ENCODE assay signal across 8 cellular contexts in the genomic region with DNA sequence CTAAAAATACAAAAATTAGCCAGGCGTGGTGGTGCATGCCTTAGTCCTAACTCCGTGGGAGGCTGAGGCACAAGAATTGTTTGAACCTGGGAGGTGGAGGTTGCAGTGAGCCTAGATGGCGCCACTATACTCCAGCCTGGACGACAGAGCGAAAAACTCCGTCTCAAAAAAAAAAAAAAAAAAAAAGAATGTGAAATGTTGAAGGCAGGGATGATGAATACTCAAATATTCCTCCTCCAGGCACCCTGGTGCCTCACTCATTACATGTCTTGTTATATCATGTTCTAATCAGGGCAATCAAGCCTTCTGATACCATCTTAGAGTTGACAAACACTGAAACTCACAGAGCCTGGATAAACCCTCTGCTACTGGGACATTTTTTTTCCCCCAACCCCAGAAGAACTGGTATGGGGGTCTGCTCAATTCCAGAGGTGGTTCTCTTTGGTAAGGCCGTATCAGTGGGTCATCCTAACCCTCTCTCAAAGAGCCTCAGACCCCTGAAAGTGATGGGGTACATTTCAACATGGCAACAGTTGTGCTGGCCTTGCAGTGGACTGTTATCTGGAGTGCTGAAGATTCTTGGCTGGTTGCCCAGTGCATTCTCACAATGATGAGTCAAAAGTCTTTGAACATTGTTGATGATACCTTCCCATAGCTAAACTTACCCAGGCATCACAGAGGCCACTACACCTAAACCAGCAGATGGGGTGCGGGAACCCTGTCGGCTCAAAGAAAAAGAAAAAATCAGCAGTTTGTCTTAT. TPM values are rescaled to one million over a fixed set of nuclear protein-coding genes. Genes with fewer than 3 reads are reported as not detected.
A peak's percentile ranks its signal among the peaks of the same experiment; 100 is the strongest.
DNase-seq lines count a peak whose midpoint lies in the region; ATAC-seq and TF ChIP-seq lines count a peak whose summit lies in the region.

No MANE protein-coding gene starts in this region.

- no peak overlapping the region for H3K4ac ChIP-seq in mesenchymal stem cell (ENCODE audit: low read depth in 1 of 2, low read length in 2 of 2)

- TF ChIP-seq CTCF in Loucy (conservative IDR thresholded peaks at IDR 0.05; ENCODE audit: low read length): peak; percentile 42

- H2AK5ac ChIP-seq in mesenchymal stem cell (ENCODE audit: low read length, severe bottlenecking): no peak overlapping the region

- 100% methylated on average over 2 of the region's 9 CpGs for WGBS in mesenchymal stem cell

- H4K8ac ChIP-seq in mesenchymal stem cell (ENCODE audit: low read length): no peak overlapping the region

- no peak overlapping the region for H3K23ac ChIP-seq in mesenchymal stem cell (ENCODE audit: low read length in 2 of 2)

- ATAC-seq in GM19395 (IDR thresholded peaks at IDR 0.05; ENCODE audit: unreplicated experiment) (peak; percentile 53), GM18520 (IDR thresholded peaks at IDR 0.05; ENCODE audit: unreplicated experiment) (no peak), HG03097 (IDR thresholded peaks at IDR 0.05; ENCODE audit: low FRiP score, unreplicated experiment) (no peak)

- no peak overlapping the region for H2BK15ac ChIP-seq in mesenchymal stem cell (ENCODE audit: low read depth, poor library complexity, severe bottlenecking)

- H3K4me2 ChIP-seq in BLaER1: peak overlapping the region; percentile 66
- no peak overlapping the region for H3K4me2 ChIP-seq in Loucy (ENCODE audit: low read depth, low read length, poor library complexity, severe bottlenecking)
- H3K4me2 ChIP-seq in mesenchymal stem cell (ENCODE audit: low read length, poor library complexity, severe bottlenecking): no peak overlapping the region

- no peak overlapping the region for H2BK120ac ChIP-seq in mesenchymal stem cell (ENCODE audit: low read depth, low read length)

- H4K20me1 ChIP-seq in BLaER1 (peaks cover 10% of the 10 kb centered on the region; the same call in 1 of the 2 replicates), Loucy (ENCODE audit: insufficient read depth, low read length, poor library complexity, severe bottlenecking) (peaks cover 6% of the 10 kb centered on the region)

- no peak overlapping the region for H3K14ac ChIP-seq in mesenchymal stem cell (ENCODE audit: low read length in 2 of 2)

- H3K18ac ChIP-seq in mesenchymal stem cell (ENCODE audit: low read depth in 1 of 2, low read length in 2 of 2): no peak overlapping the region

- no peaks in the 10 kb centered on the region for H3K27me3 ChIP-seq in BLaER1
- no peaks in the 10 kb centered on the region for H3K27me3 ChIP-seq in Loucy (ENCODE audit: insufficient read depth, low read length, poor library complexity, severe bottlenecking)
- H3K27me3 ChIP-seq in mesenchymal stem cell (ENCODE audit: control insufficient read depth in 1 of 2, insufficient read depth in 1 of 2, low read length in 2 of 2): peaks cover 0 to 3% of the 10 kb centered on the region in 2 experiments

- H3F3A ChIP-seq in Loucy (ENCODE audit: low read depth): no peaks in the 10 kb centered on the region

- H3K9me3 ChIP-seq in BLaER1 (peaks cover 5% of the 10 kb centered on the region; the same call in 1 of the 2 replicates), Loucy (ENCODE audit: insufficient read depth, low read depth, low read length) (no peaks in the 10 kb centered on the region), mesenchymal stem cell (ENCODE audit: control insufficient read depth, low read length) (no peaks in the 10 kb centered on the region)

- H3K9ac ChIP-seq in BLaER1: no peak overlapping the region
- no peak overlapping the region for H3K9ac ChIP-seq in Loucy (ENCODE audit: low read depth, low read length, poor library complexity, severe bottlenecking)
- no peak overlapping the region for H3K9ac ChIP-seq in mesenchymal stem cell (ENCODE audit: low read length)

- H2AFZ ChIP-seq in Loucy (ENCODE audit: low read length): no peak overlapping the region
- H2AFZ ChIP-seq in mesenchymal stem cell (ENCODE audit: low read depth, low read length): no peak overlapping the region

- no peaks in the 10 kb centered on the region for H3K79me1 ChIP-seq in mesenchymal stem cell (replicated peaks; ENCODE audit: low read length, poor library complexity, severe bottlenecking)

- peaks cover 24% of the 10 kb centered on the region for H3K79me2 ChIP-seq in Loucy (ENCODE audit: insufficient read depth, low read length)

- no peaks in the 10 kb centered on the region for H3K9me2 ChIP-seq in Loucy (replicated peaks; ENCODE audit: low read depth, low read length)

- H3K4me1 ChIP-seq in BLaER1: peaks cover 37% of the 10 kb centered on the region
- peaks cover 29% of the 10 kb centered on the region for H3K4me1 ChIP-seq in Loucy (ENCODE audit: insufficient read depth, low read length, poor library complexity, severe bottlenecking)
- no peaks in the 10 kb centered on the region for H3K4me1 ChIP-seq in mesenchymal stem cell (ENCODE audit: control insufficient read depth, insufficient read depth, low read depth, low read length)

- peak; percentile 29 for DNase-seq in activated T-cell treated with anti-CD3 and anti-CD28 coated beads, Interleukin-2, amount 50 U/mL, for 1 hour
- DNase-seq in mesenchymal stem cell (peak; percentile 73), NCI-H774 (lab: John Stamatoyannopoulos, UW) (no peak)

- no peak overlapping the region for H4K91ac ChIP-seq in mesenchymal stem cell (ENCODE audit: low read length)

- no peak overlapping the region for H2BK5ac ChIP-seq in mesenchymal stem cell (ENCODE audit: low read depth, low read length, poor library complexity, severe bottlenecking)

- H3K27ac ChIP-seq in BLaER1: no peak overlapping the region
- H3K27ac ChIP-seq in mesenchymal stem cell (ENCODE audit: low read length, poor library complexity, severe bottlenecking): no peak overlapping the region

- H3K36me3 ChIP-seq in BLaER1 (no peaks in the 10 kb centered on the region), Loucy (ENCODE audit: insufficient read depth, low read length) (no peaks in the 10 kb centered on the region), mesenchymal stem cell (ENCODE audit: control insufficient read depth in 1 of 2, insufficient read depth in 2 of 2, low read depth in 1 of 2, low read length in 2 of 2) (no peaks in the 10 kb centered on the region)

- H3K4me3 ChIP-seq in BLaER1 (no peak overlapping the region), Loucy (ENCODE audit: low read length, poor library complexity, severe bottlenecking) (no peak overlapping the region), mesenchymal stem cell (ENCODE audit: insufficient read depth in 1 of 2, low read depth in 1 of 2, low read length in 2 of 2) (no peak overlapping the region)

- H2BK12ac ChIP-seq in mesenchymal stem cell (ENCODE audit: low read length in 2 of 2): no peak overlapping the region

RNA-seq across cellular contexts. Expression of gene SH3KBP1, which starts 2.4 kb away (rescaled TPM):
- polyA plus RNA-seq in mesenchymal stem cell (2013, experiment 1 of 2): 103 TPM
- 104 TPM for polyA plus RNA-seq in mesenchymal stem cell (2013, experiment 2 of 2)
